Comparison of ENCODE assay signal across 8 cellular contexts in genomic region chr1:149843302-149844041, GRCh38. TPM values are rescaled to one million over a fixed set of nuclear protein-coding genes. Genes with fewer than 3 reads are reported as not detected.
DNase-seq lines count a peak whose midpoint lies in the region; ATAC-seq and TF ChIP-seq lines count a peak whose summit lies in the region.

No MANE protein-coding gene starts in this region.

- peak overlapping the region; percentile 88 for H3K4me3 ChIP-seq in iPS-15b (ENCODE audit: low read depth, low read length)
- peak overlapping the region; percentile 35 to 70 (median 44) for H3K4me3 ChIP-seq in spleen

- WGBS in spleen, 5 donors = 1 to 2% (median 2%) methylated on average over 9 to 16 of the region's 29 CpGs

- no peaks in the 10 kb centered on the region for H3K9me3 Mint-ChIP-seq in activated CD4-positive, alpha-beta T cell treated with anti-CD3 and anti-CD28 coated beads for 36 hours (ENCODE audit: low read depth)
- H3K9me3 Mint-ChIP-seq in activated T-helper 2 cell treated with anti-CD3 and anti-CD28 coated beads, Interferon-gamma antibody, Interleukin-2, Interleukin-4, amounts not matched to agents 10 μg/mL and 5 μg/mL and 100 μg/mL, durations not matched to agents 14 hours and 24 hours and 36 hours = no peaks in the 10 kb centered on the region

- H3K9me3 ChIP-seq in iPS-15b (ENCODE audit: control insufficient read depth, insufficient read depth, low read length) (no peaks in the 10 kb centered on the region), spleen (no peaks in the 10 kb centered on the region)

- H3K36me3 Mint-ChIP-seq in activated CD4-positive, alpha-beta T cell treated with anti-CD3 and anti-CD28 coated beads for 36 hours (ENCODE audit: low read depth) = peaks cover 19% of the 10 kb centered on the region
- peaks cover 33% of the 10 kb centered on the region for H3K36me3 Mint-ChIP-seq in activated T-helper 2 cell treated with anti-CD3 and anti-CD28 coated beads, Interferon-gamma antibody, Interleukin-2, Interleukin-4, amounts not matched to agents 10 μg/mL and 5 μg/mL and 100 μg/mL, durations not matched to agents 14 hours and 24 hours and 36 hours (ENCODE audit: low read depth)

- CTCF ChIA-PET in activated CD4-positive, alpha-beta T cell treated with anti-CD3 and anti-CD28 coated beads for 36 hours (lab: Charles Lee) = interaction anchor here (1.3 to 1.4 kb wide), 2 partner anchors 41 to 44 kb away, joined by 4 to 5 read pairs; a partner anchor contains a TSS

- TF ChIP-seq CTCF in spleen (IDR thresholded peaks at IDR 0.05 in 8 of 11, conservative IDR thresholded peaks at IDR 0.05 in 3 of 11) = no peak

- POLR2A ChIA-PET in activated CD4-positive, alpha-beta T cell treated with anti-CD3 and anti-CD28 coated beads for 36 hours (lab: Charles Lee) = interaction anchor here (0.6 to 3.3 kb wide), 3 partner anchors 38 to 44 kb away, joined by 3 to 28 read pairs (median 13); a partner anchor contains a TSS

- no peaks in the 10 kb centered on the region for H3K27me3 ChIP-seq in iPS-15b (ENCODE audit: control insufficient read depth, insufficient read depth, low read length)
- no peaks in the 10 kb centered on the region for H3K27me3 ChIP-seq in spleen (replicated peaks in 1 of 7)

- ATAC-seq in activated CD4-positive, alpha-beta T cell treated with anti-CD3 and anti-CD28 coated beads for 36 hours = no peak
- no peak for ATAC-seq in GM18909 (IDR thresholded peaks at IDR 0.05; ENCODE audit: poor library complexity, unreplicated experiment)

- peak overlapping the region; percentile 76 for H3K4me3 Mint-ChIP-seq in activated CD4-positive, alpha-beta T cell treated with anti-CD3 and anti-CD28 coated beads for 36 hours
- peak overlapping the region; percentile 86 for H3K4me3 Mint-ChIP-seq in activated T-helper 2 cell treated with anti-CD3 and anti-CD28 coated beads, Interferon-gamma antibody, Interleukin-2, Interleukin-4, amounts not matched to agents 10 μg/mL and 5 μg/mL and 100 μg/mL, durations not matched to agents 14 hours and 24 hours and 36 hours (ENCODE audit: low read depth)

- intact Hi-C loops in activated CD4-positive, alpha-beta T cell treated with anti-CD3 and anti-CD28 coated beads for 36 hours (cut with DNase I, micrococcal nuclease) = no loop called here
- intact Hi-C loops in activated T-helper 2 cell treated with anti-CD3 and anti-CD28 coated beads, Interferon-gamma antibody, Interleukin-2, Interleukin-4, amounts not matched to agents 10 μg/mL and 5 μg/mL and 100 μg/mL, durations not matched to agents 14 hours and 24 hours and 36 hours (cut with micrococcal nuclease) = no loop called here
- intact Hi-C loops in spleen (cut with DNase I; ENCODE audit: low total_unique reads) = no loop called here

- H3K4me1 ChIP-seq in iPS-15b (ENCODE audit: control insufficient read depth, insufficient read depth, low read length) (peaks cover 22% of the 10 kb centered on the region), spleen (peaks cover 39 to 51% (median 48%) of the 10 kb centered on the region in 6 donors)

- DNase-seq in activated CD4-positive, alpha-beta T cell treated with anti-CD3 and anti-CD28 coated beads for 36 hours = peak; percentile 15
- DNase-seq in activated CD4-positive, alpha-beta T cell treated with anti-CD3 and anti-CD28 coated beads for 1 hour = no peak
- DNase-seq in activated T-helper 2 cell treated with anti-CD3 and anti-CD28 coated beads, Interferon-gamma antibody, Interleukin-2, Interleukin-4, amounts not matched to agents 10 μg/mL and 5 μg/mL and 100 μg/mL, durations not matched to agents 14 hours and 24 hours and 36 hours (ENCODE audit: low spot score) = no peak
- DNase-seq in spleen = peak; percentile 41
- no peak for DNase-seq in GDM1 (lab: John Stamatoyannopoulos, UW)
- no peak for DNase-seq in NCI-H2227 treated with DMSO at 0.1 percent for 48 hours (lab: John Stamatoyannopoulos, UW)

- peaks cover 36% of the 10 kb centered on the region for H3K4me1 Mint-ChIP-seq in activated CD4-positive, alpha-beta T cell treated with anti-CD3 and anti-CD28 coated beads for 36 hours
- H3K4me1 Mint-ChIP-seq in activated T-helper 2 cell treated with anti-CD3 and anti-CD28 coated beads, Interferon-gamma antibody, Interleukin-2, Interleukin-4, amounts not matched to agents 10 μg/mL and 5 μg/mL and 100 μg/mL, durations not matched to agents 14 hours and 24 hours and 36 hours (ENCODE audit: low read depth) = peaks cover 39% of the 10 kb centered on the region

- H3K27ac ChIP-seq in spleen = peak overlapping the region; percentile 88 to 96 (median 92)

- peak overlapping the region; percentile 91 for H3K27ac Mint-ChIP-seq in activated CD4-positive, alpha-beta T cell treated with anti-CD3 and anti-CD28 coated beads for 36 hours
- peak overlapping the region; percentile 91 for H3K27ac Mint-ChIP-seq in activated T-helper 2 cell treated with anti-CD3 and anti-CD28 coated beads, Interferon-gamma antibody, Interleukin-2, Interleukin-4, amounts not matched to agents 10 μg/mL and 5 μg/mL and 100 μg/mL, durations not matched to agents 14 hours and 24 hours and 36 hours

- no peaks in the 10 kb centered on the region for H3K36me3 ChIP-seq in iPS-15b (ENCODE audit: control insufficient read depth, insufficient read depth, low read length)
- H3K36me3 ChIP-seq in spleen = peaks cover 0 to 28% (median 2%) of the 10 kb centered on the region in 6 donors

- H3K27me3 Mint-ChIP-seq in activated CD4-positive, alpha-beta T cell treated with anti-CD3 and anti-CD28 coated beads for 36 hours = no peaks in the 10 kb centered on the region
- H3K27me3 Mint-ChIP-seq in activated T-helper 2 cell treated with anti-CD3 and anti-CD28 coated beads, Interferon-gamma antibody, Interleukin-2, Interleukin-4, amounts not matched to agents 10 μg/mL and 5 μg/mL and 100 μg/mL, durations not matched to agents 14 hours and 24 hours and 36 hours (ENCODE audit: low read depth) = no peaks in the 10 kb centered on the region

- peak overlapping the region; percentile 91 for H3K9ac ChIP-seq in iPS-15b (ENCODE audit: low read depth, low read length)

- peak in 1 of 3 donors; percentile 32 for TF ChIP-seq POLR2A in spleen (IDR thresholded peaks at IDR 0.05)

RNA-seq across cellular contexts. Expression of gene BOLA1, which starts 55.9 kb away (rescaled TPM):
- total RNA-seq in activated CD4-positive, alpha-beta T cell treated with anti-CD3 and anti-CD28 coated beads for 36 hours = 10 to 100 TPM; 24.1 to 30.0 TPM
- total RNA-seq in activated T-helper 2 cell treated with anti-CD3 and anti-CD28 coated beads, Interferon-gamma antibody, Interleukin-2, Interleukin-4, amounts not matched to agents 10 μg/mL and 5 μg/mL and 100 μg/mL, durations not matched to agents 14 hours and 24 hours and 36 hours = 23.6 and 26.6 TPM in 2 replicates
- total RNA-seq in spleen = 10 to 100 TPM in 6 of 7 donors, 1 to 10 TPM in 1; 8.3 to 22.6 (median 14.7) TPM
- polyA plus RNA-seq in spleen = 10 to 100 TPM; 27.1 to 34.6 (median 33.9) TPM

Comparison
In these comparisons a context has a peak if more than half of its experiments do, and no peak if none do; other contexts are left out.
1. DNase-seq: peak in activated CD4-positive, alpha-beta T cell treated with anti-CD3 and anti-CD28 coated beads for 36 hours (single experiment) and spleen (single experiment); none in activated CD4-positive, alpha-beta T cell treated with anti-CD3 and anti-CD28 coated beads for 1 hour (single experiment), activated T-helper 2 cell treated with anti-CD3 and anti-CD28 coated beads, Interferon-gamma antibody, Interleukin-2, Interleukin-4, amounts not matched to agents 10 μg/mL and 5 μg/mL and 100 μg/mL, durations not matched to agents 14 hours and 24 hours and 36 hours (single experiment), GDM1 (single experiment) and NCI-H2227 treated with DMSO at 0.1 percent for 48 hours (single experiment).